In genomic region chr13:107968470-107968869, GRCh38 we compare ENCODE assay signal across 23 cellular contexts.
DNase-seq lines count a peak whose midpoint lies in the region; TF ChIP-seq lines count a peak whose summit lies in the region.
"Had no signal": no experiment of that assay in that cellular context is flagged by ENCODE, and none has a peak within 500 bp of the region (broad histone marks: within the 10 kb centered on the region; RNA-seq: fewer than 3 reads in every experiment).

No MANE protein-coding gene starts in this region.

- no peaks in the 10 kb centered on the region for H3K9me3 ChIP-seq in breast epithelium
- H3K9me3 ChIP-seq: BE2C had no signal

- H3K9me3 Mint-ChIP-seq in MCF 10A (ENCODE audit: unreplicated experiment), result peaks cover 18% of the 10 kb centered on the region

- DNase-seq in NCI-H1105 treated with DMSO at 0.1 percent for 48 hours (lab: John Stamatoyannopoulos, UW) (peak; percentile 49), NCI-H1105 (lab: John Stamatoyannopoulos, UW) (no peak), MCF 10A (ENCODE audit: unreplicated experiment) (peak; percentile 7), breast epithelium (ENCODE audit: low spot score in 2 of 2) (no peak), epithelial cell of esophagus (ENCODE audit: low read depth) (peak; percentile 55), GM10266 (ENCODE audit: extremely low spot score) (no peak), NOMO-1 treated with DMSO at 0.1 percent for 48 hours (lab: John Stamatoyannopoulos, UW; ENCODE audit: unreplicated experiment) (no peak)
- DNase-seq: 8988T; ACHN; BE2C; CD8-positive, alpha-beta memory T cell; DMS153; DND-41; GM23248; H9; Kasumi-1; MV-4-11; NCI-H187 treated with DMSO at 0.1 percent for 48 hours; NCI-H2107; SIG-M5 had no signal

- H3K4me1 Mint-ChIP-seq in MCF 10A (ENCODE audit: insufficient read depth, unreplicated experiment), result no peaks in the 10 kb centered on the region
- H3K4me1 Mint-ChIP-seq: CD14-positive monocyte; CD8-positive, alpha-beta memory T cell had no signal

- no peaks in the 10 kb centered on the region for H3K36me3 Mint-ChIP-seq in MCF 10A (ENCODE audit: insufficient read depth, unreplicated experiment)
- H3K36me3 Mint-ChIP-seq: CD14-positive monocyte; CD8-positive, alpha-beta memory T cell had no signal

- no peaks in the 10 kb centered on the region for H3K27me3 Mint-ChIP-seq in MCF 10A (ENCODE audit: insufficient read depth, unreplicated experiment)
- H3K27me3 Mint-ChIP-seq: CD8-positive, alpha-beta memory T cell had no signal

- TF ChIP-seq CTCF in MCF 10A (IDR thresholded peaks at IDR 0.05; ENCODE audit: unreplicated experiment) (no peak), breast epithelium (IDR thresholded peaks at IDR 0.05) (no peak), epithelial cell of esophagus (IDR thresholded peaks at IDR 0.05; ENCODE audit: insufficient read depth, low read depth, low read length, missing control alignments) (no peak), GM10266 (IDR thresholded peaks at IDR 0.05; ENCODE audit: control insufficient read depth, insufficient read depth, low read depth, missing control alignments) (no peak)

- H3K4me3 ChIP-seq in breast epithelium (no peak overlapping the region), epithelial cell of esophagus (ENCODE audit: low read length) (no peak overlapping the region)
- H3K4me3 ChIP-seq: GM23248, K562, SK-N-MC had no signal

- no TSS peak for BruUV-seq in MCF 10A (replicated peaks; lab: Mats Ljungman, UMichigan)

- no peaks in the 10 kb centered on the region for H3K4me1 ChIP-seq in breast epithelium

- no peak overlapping the region for H3K27ac ChIP-seq in breast epithelium
- H3K27ac ChIP-seq: GM23248, SK-N-MC had no signal

- no peak overlapping the region for H3K27ac Mint-ChIP-seq in MCF 10A (ENCODE audit: low read depth, unreplicated experiment)
- H3K27ac Mint-ChIP-seq: CD14-positive monocyte; CD8-positive, alpha-beta memory T cell; H9 had no signal

- no peaks in the 10 kb centered on the region for H3K27me3 ChIP-seq in breast epithelium
- H3K27me3 ChIP-seq: BE2C had no signal

- intact Hi-C loops in MCF 10A (cut with micrococcal nuclease) (no loop called here), breast epithelium (cut with DNase I; ENCODE audit: low total_unique reads) (no loop called here)

- TF ChIP-seq POLR2A in breast epithelium (IDR thresholded peaks at IDR 0.05), result no peak

- POLR2A ChIA-PET in MCF 10A (lab: Yijun Ruan, JAX), result no interaction called here

- no peak overlapping the region for H3K4me3 Mint-ChIP-seq in MCF 10A (ENCODE audit: unreplicated experiment)
- H3K4me3 Mint-ChIP-seq: CD14-positive monocyte; CD8-positive, alpha-beta memory T cell; H9 had no signal

- CTCF ChIA-PET in MCF 10A (lab: Yijun Ruan, JAX), result no interaction called here

- H3K36me3 ChIP-seq in breast epithelium, result no peaks in the 10 kb centered on the region
- H3K36me3 ChIP-seq: BE2C had no signal

Comparison
In these comparisons a context has a peak if more than half of its experiments do, and no peak if none do; other contexts are left out.
1. DNase-seq: peak in NCI-H1105 treated with DMSO at 0.1 percent for 48 hours (single experiment), MCF 10A (single experiment) and epithelial cell of esophagus (single experiment); none in NCI-H1105 (single experiment), breast epithelium (0 of 2), GM10266 (single experiment) and NOMO-1 treated with DMSO at 0.1 percent for 48 hours (single experiment).